26 cellular contexts compared by ENCODE assay signal in the genomic region with DNA sequence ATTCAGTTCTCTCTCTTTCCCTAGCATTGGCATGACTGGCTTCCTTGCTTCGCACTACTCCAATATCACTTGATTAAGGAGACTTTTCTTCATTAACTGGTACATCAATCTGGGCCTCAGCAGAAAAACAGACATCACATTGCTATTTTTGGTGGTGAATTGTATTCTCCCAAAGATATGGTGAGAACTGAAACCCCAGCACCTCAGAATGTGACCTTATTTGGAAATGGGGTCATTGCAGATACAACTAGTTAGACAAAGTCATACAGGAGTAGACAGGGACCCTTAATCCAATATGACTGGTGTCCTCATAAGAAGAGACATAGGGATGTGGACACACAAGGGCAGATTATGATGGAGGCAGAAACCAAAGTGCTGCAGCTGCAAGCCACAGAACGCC. TPM values are rescaled to one million over a fixed set of nuclear protein-coding genes. Genes with fewer than 3 reads are reported as not detected.
A peak's percentile ranks its signal among the peaks of the same experiment; 100 is the strongest.
DNase-seq lines count a peak whose midpoint lies in the region; ATAC-seq, FAIRE-seq and TF ChIP-seq lines count a peak whose summit lies in the region.
"Had no signal": no experiment of that assay in that cellular context is flagged by ENCODE, and none has a peak within 500 bp of the region (broad histone marks: within the 10 kb centered on the region; RNA-seq: fewer than 3 reads in every experiment).

No MANE protein-coding gene starts in this region.

- POLR2A ChIA-PET in A549 (lab: Yijun Ruan, JAX) (interaction anchor here (1.0 kb wide), 1 partner anchor 8 kb away, joined by 5 read pairs; a partner anchor contains a TSS), PC-9 (lab: Charles Lee; ENCODE audit: unreplicated experiment) (no interaction called here)

- H3K9me3 ChIP-seq in A549 (no peaks in the 10 kb centered on the region), PC-9 (ENCODE audit: insufficient read depth, low read depth) (no peaks in the 10 kb centered on the region), neural cell (ENCODE audit: low read length) (no peaks in the 10 kb centered on the region)
- H3K9me3 ChIP-seq: MG63, right lobe of liver, suprapubic skin had no signal

- no peaks in the 10 kb centered on the region for H3K36me3 ChIP-seq in PC-9 (ENCODE audit: low read depth)
- no peaks in the 10 kb centered on the region for H3K36me3 ChIP-seq in neural cell (ENCODE audit: insufficient read depth, low read length)
- H3K36me3 ChIP-seq: MG63, right lobe of liver, suprapubic skin had no signal

- CTCF ChIA-PET in A549 (lab: Yijun Ruan, JAX) = interaction anchor here (1.6 to 2.4 kb wide), 2 partner anchors 8 to 66 kb away, joined by 5 to 9 read pairs; no protein-coding TSS in a partner anchor
- CTCF ChIA-PET in PC-9 (lab: Charles Lee) = no interaction called here

- H3K4me1 ChIP-seq in A549 (peaks cover 30% of the 10 kb centered on the region), PC-9 (replicated peaks; ENCODE audit: insufficient read depth) (peaks cover 39% of the 10 kb centered on the region)

- H2AFZ ChIP-seq in PC-9 = no peak overlapping the region
- no peak overlapping the region for H2AFZ ChIP-seq in neural cell (ENCODE audit: low read depth, low read length)
- H2AFZ ChIP-seq: GM23338 had no signal

- no peak overlapping the region for H3K9ac ChIP-seq in neural cell (ENCODE audit: low read length)

- no peak for TF ChIP-seq POLR2A in A549 (IDR thresholded peaks at IDR 0.05; ENCODE audit: low read length)

- TF ChIP-seq EP300 in A549 (IDR thresholded peaks at IDR 0.05) (no peak), neural cell (conservative IDR thresholded peaks at IDR 0.05; ENCODE audit: poor library complexity, severe bottlenecking) (no peak)

- peak overlapping the region; percentile 14 to 60; a peak in 4 of 6 replicates for H3K27ac ChIP-seq in A549
- peak overlapping the region; percentile 61 for H3K27ac ChIP-seq in PC-9
- H3K27ac ChIP-seq in epithelial cell of prostate = peak overlapping the region; percentile 71
- peak overlapping the region; percentile 52 for H3K27ac ChIP-seq in neural cell (ENCODE audit: low read length)
- H3K27ac ChIP-seq: right lobe of liver, SK-N-MC, suprapubic skin had no signal

- no TSS peak for BruUV-seq in PC-9 (replicated peaks; lab: Mats Ljungman, UMichigan)

- FAIRE-seq in A549 (lab: Jason Lieb, UNC) = no peak
- FAIRE-seq: kidney, urothelium cell line had no signal

- intact Hi-C loops in PC-9 (cut with micrococcal nuclease; ENCODE audit: unreplicated experiment) = no loop called here

- H3F3A ChIP-seq in PC-9 (ENCODE audit: insufficient read depth, low read depth) = peaks cover 29% of the 10 kb centered on the region
- no peaks in the 10 kb centered on the region for H3F3A ChIP-seq in neural cell (ENCODE audit: insufficient read depth, low read length, poor library complexity, severe bottlenecking)

- DNase-seq in A549 (ENCODE audit: low read depth in 1 of 2, low spot score in 1 of 2) (no peak), PC-9 (no peak), epithelial cell of prostate (ENCODE audit: low read depth, low spot score) (no peak), RPMI8226 (no peak), NCI-H2171 (lab: John Stamatoyannopoulos, UW) (no peak)
- no peak for DNase-seq in activated CD4-positive, alpha-beta T cell treated with anti-CD3 and anti-CD28 coated beads for 48 hours
- DNase-seq: activated effector memory CD4-positive, alpha-beta T cell treated with Interleukin-2 at 50 U/mL for 16 hours; activated naive CD8-positive, alpha-beta T cell treated with anti-CD3 and anti-CD28 coated beads, Interleukin-2, amount 10 ng/mL, durations not matched to agents 7 days and 5 days; activated T-cell treated with anti-CD3 and anti-CD28 coated beads for 4 hours; CD4-positive, alpha-beta memory T cell; central memory CD4-positive, alpha-beta T cell; glutamatergic neuron; kidney; NCI-H1105 treated with DMSO at 0.1 percent for 48 hours; NCI-H2081; NCI-H345; right lobe of liver; stimulated activated naive B cell treated with anti-CD40 and anti-IgM and Interleukin-4, amounts not matched to agents 10 μg/mL and 1 μg/mL and 100 μg/mL, for 72 hours; T-helper 2 cell had no signal

- H3K9me2 ChIP-seq in PC-9 (ENCODE audit: insufficient read depth) = no peaks in the 10 kb centered on the region
- H3K9me2 ChIP-seq in neural cell (ENCODE audit: insufficient read depth, low read length) = no peaks in the 10 kb centered on the region

- H3K79me2 ChIP-seq in PC-9 (ENCODE audit: low read depth) (no peaks in the 10 kb centered on the region), neural cell (replicated peaks; ENCODE audit: insufficient read depth, low read length) (no peaks in the 10 kb centered on the region)

- TF ChIP-seq RAD21 in A549 (conservative IDR thresholded peaks at IDR 0.05 in 1 of 2, IDR thresholded peaks at IDR 0.05 in 1 of 2) (no peak), neural cell (conservative IDR thresholded peaks at IDR 0.05) (no peak)

- ATAC-seq in A549 (no peak; a peak in 1 of 6 replicates), HG02623 (IDR thresholded peaks at IDR 0.05; ENCODE audit: unreplicated experiment) (no peak)
- ATAC-seq: GM23338 had no signal

- H4K20me1 ChIP-seq in PC-9 (ENCODE audit: insufficient read depth) (no peaks in the 10 kb centered on the region), neural cell (ENCODE audit: insufficient read depth) (no peaks in the 10 kb centered on the region)

- WGBS in A549 (ENCODE audit: missing lambda C conversion rate) = 92% methylated on average over 2 of the region's 2 CpGs

- H3K4me2 ChIP-seq in A549 = peak overlapping the region; percentile 60
- H3K4me2 ChIP-seq in PC-9 = peak overlapping the region; percentile 5; the same call in 1 of the 2 replicates
- no peak overlapping the region for H3K4me2 ChIP-seq in neural cell (ENCODE audit: low read length)
- H3K4me2 ChIP-seq: GM23338 had no signal

- H3K4me3 ChIP-seq in A549 (no peak overlapping the region), PC-9 (no peak overlapping the region), neural cell (ENCODE audit: low read length) (no peak overlapping the region)
- H3K4me3 ChIP-seq: GM23338, MG63, right lobe of liver, SK-N-MC, suprapubic skin had no signal

- no peaks in the 10 kb centered on the region for H3K27me3 ChIP-seq in PC-9 (ENCODE audit: insufficient read depth, low read depth)
- no peaks in the 10 kb centered on the region for H3K27me3 ChIP-seq in neural cell (ENCODE audit: insufficient read depth, low read depth, low read length)
- H3K27me3 ChIP-seq: MG63, right lobe of liver, suprapubic skin had no signal

- TF ChIP-seq CTCF in A549 (IDR thresholded peaks at IDR 0.05) (no peak), PC-9 (conservative IDR thresholded peaks at IDR 0.05) (no peak), neural cell (IDR thresholded peaks at IDR 0.05; ENCODE audit: poor library complexity, severe bottlenecking) (no peak)

TF ChIP-seq in A549, 52 proteins besides CTCF, POLR2A, EP300 and RAD21 (continues in another document):
- TF ChIP-seq FOXS1 (CRISPR knock-in tag; IDR thresholded peaks at IDR 0.05) (no peak), CEBPB (IDR thresholded peaks at IDR 0.05) (no peak), ZFP36 (IDR thresholded peaks at IDR 0.05; ENCODE audit: borderline replicate concordance, partially characterized antibody) (no peak), EHF (CRISPR knock-in tag; IDR thresholded peaks at IDR 0.05) (no peak), GATA3 (IDR thresholded peaks at IDR 0.05; ENCODE audit: borderline replicate concordance) (no peak), CHD2 (IDR thresholded peaks at IDR 0.05; ENCODE audit: low read length, partially characterized antibody) (no peak), ESRRA (IDR thresholded peaks at IDR 0.05; ENCODE audit: borderline replicate concordance, low read length) (no peak)
- TF ChIP-seq, protein P1, sequence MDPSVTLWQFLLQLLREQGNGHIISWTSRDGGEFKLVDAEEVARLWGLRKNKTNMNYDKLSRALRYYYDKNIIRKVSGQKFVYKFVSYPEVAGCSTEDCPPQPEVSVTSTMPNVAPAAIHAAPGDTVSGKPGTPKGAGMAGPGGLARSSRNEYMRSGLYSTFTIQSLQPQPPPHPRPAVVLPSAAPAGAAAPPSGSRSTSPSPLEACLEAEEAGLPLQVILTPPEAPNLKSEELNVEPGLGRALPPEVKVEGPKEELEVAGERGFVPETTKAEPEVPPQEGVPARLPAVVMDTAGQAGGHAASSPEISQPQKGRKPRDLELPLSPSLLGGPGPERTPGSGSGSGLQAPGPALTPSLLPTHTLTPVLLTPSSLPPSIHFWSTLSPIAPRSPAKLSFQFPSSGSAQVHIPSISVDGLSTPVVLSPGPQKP (IDR thresholded peaks at IDR 0.05; ENCODE audit: low read depth, low read length) = no peak

TF ChIP-seq in neural cell, 6 proteins besides CTCF, POLR2A, EP300 and RAD21 (continues in another document):
- TF ChIP-seq, protein P2, sequence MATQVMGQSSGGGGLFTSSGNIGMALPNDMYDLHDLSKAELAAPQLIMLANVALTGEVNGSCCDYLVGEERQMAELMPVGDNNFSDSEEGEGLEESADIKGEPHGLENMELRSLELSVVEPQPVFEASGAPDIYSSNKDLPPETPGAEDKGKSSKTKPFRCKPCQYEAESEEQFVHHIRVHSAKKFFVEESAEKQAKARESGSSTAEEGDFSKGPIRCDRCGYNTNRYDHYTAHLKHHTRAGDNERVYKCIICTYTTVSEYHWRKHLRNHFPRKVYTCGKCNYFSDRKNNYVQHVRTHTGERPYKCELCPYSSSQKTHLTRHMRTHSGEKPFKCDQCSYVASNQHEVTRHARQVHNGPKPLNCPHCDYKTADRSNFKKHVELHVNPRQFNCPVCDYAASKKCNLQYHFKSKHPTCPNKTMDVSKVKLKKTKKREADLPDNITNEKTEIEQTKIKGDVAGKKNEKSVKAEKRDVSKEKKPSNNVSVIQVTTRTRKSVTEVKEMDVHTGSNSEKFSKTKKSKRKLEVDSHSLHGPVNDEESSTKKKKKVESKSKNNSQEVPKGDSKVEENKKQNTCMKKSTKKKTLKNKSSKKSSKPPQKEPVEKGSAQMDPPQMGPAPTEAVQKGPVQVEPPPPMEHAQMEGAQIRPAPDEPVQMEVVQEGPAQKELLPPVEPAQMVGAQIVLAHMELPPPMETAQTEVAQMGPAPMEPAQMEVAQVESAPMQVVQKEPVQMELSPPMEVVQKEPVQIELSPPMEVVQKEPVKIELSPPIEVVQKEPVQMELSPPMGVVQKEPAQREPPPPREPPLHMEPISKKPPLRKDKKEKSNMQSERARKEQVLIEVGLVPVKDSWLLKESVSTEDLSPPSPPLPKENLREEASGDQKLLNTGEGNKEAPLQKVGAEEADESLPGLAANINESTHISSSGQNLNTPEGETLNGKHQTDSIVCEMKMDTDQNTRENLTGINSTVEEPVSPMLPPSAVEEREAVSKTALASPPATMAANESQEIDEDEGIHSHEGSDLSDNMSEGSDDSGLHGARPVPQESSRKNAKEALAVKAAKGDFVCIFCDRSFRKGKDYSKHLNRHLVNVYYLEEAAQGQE (IDR thresholded peaks at IDR 0.05; ENCODE audit: borderline replicate concordance) = no peak
- TF ChIP-seq SMC3 (conservative IDR thresholded peaks at IDR 0.05; ENCODE audit: poor library complexity) = no peak

RNA-seq across cellular contexts. Expression of a gene that starts 7.5 kb away (rescaled TPM):
- polyA plus RNA-seq in A549 (2011; rRNA removed) = 195 and 207 TPM in 2 replicates
- 64.1 and 82.0 TPM in 2 replicates for polyA plus RNA-seq in A549 (2012; cell fraction: cytosol; rRNA removed)
- polyA plus RNA-seq in A549 (2012; cell fraction: nucleus; rRNA removed) = 28.7 and 45.4 TPM in 2 replicates
- polyA plus RNA-seq in A549 (2017; fragmentation: RNase III; extraction: RNeasy Plus Mini Kit Qiagen cat#74134 plus additional on column Dnase treatment) = 136 to 141 TPM (median 140 TPM) in 3 replicates
- 322 and 348 TPM in 2 replicates for polyA minus RNA-seq in A549 (2011; rRNA and poly(A)+ RNA removed)
- total RNA-seq in PC-9 (2021) = 164 and 176 TPM in 2 replicates
- polyA plus RNA-seq in neural cell = 97.3 and 109 TPM in 2 replicates
- 103 and 107 TPM in 2 replicates for polyA minus RNA-seq in neural cell
